In genomic region chr7:76047305-76047810, GRCh38 we compare ENCODE assay signal across 8 cellular contexts. TPM values are rescaled to one million over a fixed set of nuclear protein-coding genes. Genes with fewer than 3 reads are reported as not detected.
DNase-seq lines count a peak whose midpoint lies in the region; ATAC-seq and TF ChIP-seq lines count a peak whose summit lies in the region.

No MANE protein-coding gene starts in this region.

- peaks cover 26% of the 10 kb centered on the region for H3K36me3 Mint-ChIP-seq in CD4-positive, CD25-positive, alpha-beta regulatory T cell

- POLR2A ChIA-PET in HEK293 (lab: Yijun Ruan, JAX), result interaction anchor here (0.6 to 1.6 kb wide), 18 partner anchors 9 to 311 kb away, joined by 3 to 8 read pairs (median 4); partner anchors contain the start of gene YWHAG

- no peak overlapping the region for H4K91ac ChIP-seq in neuronal stem cell (ENCODE audit: low read depth, low read length, poor library complexity)

- H3K36me3 ChIP-seq in CD4-positive, CD25-positive, alpha-beta regulatory T cell (ENCODE audit: control insufficient read depth, insufficient read depth, low read length), result no peaks in the 10 kb centered on the region
- H3K36me3 ChIP-seq in HEK293 (ENCODE audit: control insufficient read depth in 2 of 2, insufficient read depth in 1 of 2, low read length in 2 of 2) (peaks cover 10 to 26% of the 10 kb centered on the region in 2 experiments), neuronal stem cell (replicated peaks in 1 of 2; ENCODE audit: control insufficient read depth in 2 of 2, insufficient read depth in 2 of 2, low read length in 2 of 2) (peaks cover 5 to 34% of the 10 kb centered on the region in 2 donors)

- H3K9me3 Mint-ChIP-seq in CD4-positive, CD25-positive, alpha-beta regulatory T cell, result peaks cover 0 to 1% (median 0%) of the 10 kb centered on the region in 7 donors

- H3K27me3 ChIP-seq in CD4-positive, CD25-positive, alpha-beta regulatory T cell (ENCODE audit: control insufficient read depth, insufficient read depth, low read length), result no peaks in the 10 kb centered on the region
- H3K27me3 ChIP-seq in neuronal stem cell (ENCODE audit: control insufficient read depth in 3 of 3, insufficient read depth in 3 of 3, low read depth in 1 of 3, low read length in 3 of 3), result no peaks in the 10 kb centered on the region

- H4K8ac ChIP-seq in neuronal stem cell (ENCODE audit: low read depth, low read length), result peak overlapping the region; percentile 97

- CTCF ChIA-PET in HEK293 (lab: Yijun Ruan, JAX), result interaction anchor here (0.6 to 0.8 kb wide), 3 partner anchors 24 to 32 kb away, joined by 3 to 4 read pairs (median 3); no protein-coding TSS in a partner anchor

- H2BK15ac ChIP-seq in neuronal stem cell (ENCODE audit: low read length), result no peak overlapping the region

- peaks cover 14% of the 10 kb centered on the region for H3K79me1 ChIP-seq in neuronal stem cell (ENCODE audit: low read depth, low read length)

- peak overlapping the region; percentile 97 for H3K4me3 ChIP-seq in CD4-positive, CD25-positive, alpha-beta regulatory T cell (ENCODE audit: low read depth, low read length)
- peak overlapping the region; percentile 72 for H3K4me3 ChIP-seq in HEK293 (ENCODE audit: low read depth, low read length)
- H3K4me3 ChIP-seq in fibroblast of mammary gland (ENCODE audit: control insufficient read depth, low read depth, low read length), result peak overlapping the region; percentile 100
- H3K4me3 ChIP-seq in neuronal stem cell (ENCODE audit: low read length in 2 of 2), result peak overlapping the region; percentile 95 to 97

- peak in 2 of 3 donors; percentile 16 to 34 for DNase-seq in CD4-positive, CD25-positive, alpha-beta regulatory T cell
- DNase-seq in T-helper 9 cell, result peak; percentile 5
- peak; percentile 15 for DNase-seq in fibroblast of mammary gland (ENCODE audit: low read depth)
- no peak for DNase-seq in neuronal stem cell (ENCODE audit: low spot score)
- DNase-seq in NCI-H345 (lab: John Stamatoyannopoulos, UW), result no peak
- DNase-seq in DMS79 treated with DMSO at 0.1 percent for 48 hours (lab: John Stamatoyannopoulos, UW), result no peak
- no peak for DNase-seq in NCI-H524 treated with DMSO at 0.1 percent for 48 hours (lab: John Stamatoyannopoulos, UW)

- H2BK12ac ChIP-seq in neuronal stem cell (ENCODE audit: low read length), result no peak overlapping the region

- H3K27ac Mint-ChIP-seq in CD4-positive, CD25-positive, alpha-beta regulatory T cell, result peak overlapping the region; percentile 97 to 99 (median 99)

- H2AFZ ChIP-seq in neuronal stem cell (ENCODE audit: low read length), result peak overlapping the region; percentile 88

- no peaks in the 10 kb centered on the region for H3K27me3 Mint-ChIP-seq in CD4-positive, CD25-positive, alpha-beta regulatory T cell

- H3K4me2 ChIP-seq in neuronal stem cell (ENCODE audit: insufficient read depth, low read length, poor library complexity, severe bottlenecking), result peak overlapping the region; percentile 77

- no peaks in the 10 kb centered on the region for H3K9me3 ChIP-seq in CD4-positive, CD25-positive, alpha-beta regulatory T cell (ENCODE audit: control insufficient read depth in 2 of 2, low read length in 2 of 2)
- H3K9me3 ChIP-seq in HEK293 (ENCODE audit: control insufficient read depth, insufficient read depth, low read depth, low read length) (no peaks in the 10 kb centered on the region), neuronal stem cell (replicated peaks in 1 of 2; ENCODE audit: control insufficient read depth in 2 of 2, insufficient read depth in 1 of 2, low read depth in 1 of 2, low read length in 2 of 2) (no peaks in the 10 kb centered on the region)

- peak overlapping the region; percentile 96 to 98 (median 98) for H3K4me3 Mint-ChIP-seq in CD4-positive, CD25-positive, alpha-beta regulatory T cell

- H3K27ac ChIP-seq in CD4-positive, CD25-positive, alpha-beta regulatory T cell (ENCODE audit: insufficient read depth, low read length, poor library complexity, severe bottlenecking), result peak overlapping the region; percentile 91
- H3K27ac ChIP-seq in HEK293 (ENCODE audit: extremely low read depth, low read depth, low read length), result peak overlapping the region; percentile 80
- peak overlapping the region; percentile 78 for H3K27ac ChIP-seq in neuronal stem cell (replicated peaks; ENCODE audit: low read length)

- ATAC-seq in CD4-positive, CD25-positive, alpha-beta regulatory T cell (ENCODE audit: low read depth in 2 of 2), result no peak

- peaks cover 13 to 73% (median 40%) of the 10 kb centered on the region in 4 donors for H3K4me1 Mint-ChIP-seq in CD4-positive, CD25-positive, alpha-beta regulatory T cell

- peak overlapping the region; percentile 99 for H3K23ac ChIP-seq in neuronal stem cell (ENCODE audit: low read depth, low read length, poor library complexity)

- peak overlapping the region; percentile 41 for H2AK5ac ChIP-seq in neuronal stem cell (ENCODE audit: low read depth, low read length)

- H2BK120ac ChIP-seq in neuronal stem cell (ENCODE audit: low read depth, low read length), result no peak overlapping the region

- no peak for TF ChIP-seq CTCF in HEK293 (tag by site-specific recombination; IDR thresholded peaks at IDR 0.05)
- no peak for TF ChIP-seq CTCF in fibroblast of mammary gland (conservative IDR thresholded peaks at IDR 0.05; ENCODE audit: control insufficient read depth, insufficient read depth, low read depth, low read length)

- WGBS in neuronal stem cell (ENCODE audit: extremely low coverage in 2 of 2, insufficient read length in 2 of 2, insufficient replicate concordance in 1 of 2), 2 donors, result no CpG with 5 or more reads among the region's 21 CpGs

- H3K9ac ChIP-seq in neuronal stem cell (ENCODE audit: low read depth, low read length, poor library complexity), result peak overlapping the region; percentile 92

- H3K4me1 ChIP-seq in CD4-positive, CD25-positive, alpha-beta regulatory T cell (ENCODE audit: control insufficient read depth, insufficient read depth, low read length, poor library complexity, severe bottlenecking), result peaks cover 51% of the 10 kb centered on the region
- no peaks in the 10 kb centered on the region; the same call in 1 of the 2 replicates for H3K4me1 ChIP-seq in HEK293 (ENCODE audit: control insufficient read depth, insufficient read depth, low read length)
- H3K4me1 ChIP-seq in neuronal stem cell (ENCODE audit: control insufficient read depth in 2 of 2, insufficient read depth in 1 of 2, low read depth in 1 of 2, low read length in 2 of 2), result peaks cover 0 to 6% of the 10 kb centered on the region in 2 donors

- H3K4ac ChIP-seq in neuronal stem cell (ENCODE audit: low read length), result no peak overlapping the region

- no peak overlapping the region for H2BK5ac ChIP-seq in neuronal stem cell (ENCODE audit: low read length)

- peak overlapping the region; percentile 97 for H3K18ac ChIP-seq in neuronal stem cell (ENCODE audit: low read length)

- H3K14ac ChIP-seq in neuronal stem cell (ENCODE audit: low read length), result peak overlapping the region; percentile 14

TF ChIP-seq in HEK293, 187 proteins besides CTCF, POLR2A, EP300 and RAD21:
- TF ChIP-seq GLI4 (tag by site-specific recombination; IDR thresholded peaks at IDR 0.05) (no peak), ZSCAN4 (tag by site-specific recombination; IDR thresholded peaks at IDR 0.05) (0 out of 2 replicates have a peak, but pooled peaks have one; percentile 11), ZNF214 (tag by site-specific recombination; IDR thresholded peaks at IDR 0.05; ENCODE audit: borderline replicate concordance) (no peak), ZNF24 (tag by site-specific recombination; IDR thresholded peaks at IDR 0.05) (no peak), PBX3 (CRISPR knock-in tag; IDR thresholded peaks at IDR 0.05) (0 out of 2 replicates have a peak, but pooled peaks have one; percentile 11), ZSCAN18 (tag by site-specific recombination; IDR thresholded peaks at IDR 0.05) (no peak)

RNA-seq across cellular contexts. Expression of gene STYXL1, which starts 0.4 kb away (rescaled TPM):
- total RNA-seq in CD4-positive, CD25-positive, alpha-beta regulatory T cell, result 16.8 TPM
- 10 to 100 TPM; 61.9 to 80.8 (median 64.6) TPM for polyA plus RNA-seq in CD4-positive, CD25-positive, alpha-beta regulatory T cell
- polyA plus RNA-seq in neuronal stem cell (2013, experiment 1 of 2), result 39.7 TPM
- polyA plus RNA-seq in neuronal stem cell (2013, experiment 2 of 2), result 37.4 TPM

RNA-seq across cellular contexts. Expression of gene MDH2, which starts 0.5 kb away (rescaled TPM):
- 70.6 TPM for total RNA-seq in CD4-positive, CD25-positive, alpha-beta regulatory T cell
- polyA plus RNA-seq in CD4-positive, CD25-positive, alpha-beta regulatory T cell, result 100 to 1,000 TPM; 151 to 237 (median 178) TPM
- 189 TPM for polyA plus RNA-seq in neuronal stem cell (2013, experiment 1 of 2)
- 179 TPM for polyA plus RNA-seq in neuronal stem cell (2013, experiment 2 of 2)

RNA-seq across cellular contexts. Expression of gene TMEM120A, which starts 53.0 kb away (rescaled TPM):
- total RNA-seq in CD4-positive, CD25-positive, alpha-beta regulatory T cell, result 51.5 TPM
- 10 to 100 TPM; 41.9 to 66.5 (median 62.1) TPM for polyA plus RNA-seq in CD4-positive, CD25-positive, alpha-beta regulatory T cell
- 17.6 TPM for polyA plus RNA-seq in neuronal stem cell (2013, experiment 1 of 2)
- polyA plus RNA-seq in neuronal stem cell (2013, experiment 2 of 2), result 17.4 TPM

Comparison
In these comparisons a context has a peak if more than half of its experiments do, and no peak if none do; other contexts are left out.
1. DNase-seq: peak in CD4-positive, CD25-positive, alpha-beta regulatory T cell (2 of 3), T-helper 9 cell (single experiment) and fibroblast of mammary gland (single experiment); none in neuronal stem cell (single experiment), NCI-H345 (single experiment), DMS79 treated with DMSO at 0.1 percent for 48 hours (single experiment) and NCI-H524 treated with DMSO at 0.1 percent for 48 hours (single experiment).
2. Peak in every context shown above with its lines, with median percentiles within 50 percentile points of each other: H3K27ac ChIP-seq and H3K4me3 ChIP-seq.